ENCODE assay signal across 8 cellular contexts in the genomic region with DNA sequence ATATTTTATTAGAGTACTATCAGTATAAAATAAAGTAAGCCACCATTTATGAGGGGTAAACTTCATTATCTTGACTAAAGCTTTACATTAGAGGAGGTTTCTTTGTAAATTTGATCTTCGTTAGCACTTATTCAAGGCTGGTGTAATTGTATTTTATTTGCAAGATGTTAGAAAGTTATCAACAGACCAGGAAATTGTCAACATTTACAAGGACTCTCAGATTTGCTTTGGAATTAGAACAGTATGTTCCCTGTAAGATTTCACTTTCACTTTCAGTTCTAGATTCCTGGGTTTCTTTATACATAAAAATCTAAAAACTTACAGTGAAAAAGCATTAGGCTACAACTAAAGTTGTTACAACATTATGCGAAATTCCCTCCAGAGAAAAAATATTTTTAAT. TPM values are rescaled to one million over a fixed set of nuclear protein-coding genes. Genes with fewer than 3 reads are reported as not detected.
DNase-seq lines count a peak whose midpoint lies in the region; ATAC-seq and TF ChIP-seq lines count a peak whose summit lies in the region.

No MANE protein-coding gene starts in this region.

- no peak overlapping the region for H3K23ac ChIP-seq in H9 (ENCODE audit: insufficient read length, low read depth, low read length)

- POLR2A ChIA-PET in T-cell (lab: Charles Lee) = no interaction called here

- H4K8ac ChIP-seq in H9 (replicated peaks; ENCODE audit: insufficient read length, low read depth, low read length) = no peak overlapping the region

- in situ Hi-C loops in GM13976 (cut with MboI; ENCODE audit: low sequenced_read_pairs, unreplicated experiment) = no loop called here

- no peak overlapping the region for H2AK5ac ChIP-seq in H9 (ENCODE audit: insufficient read length, low read length)

- no peaks in the 10 kb centered on the region for H3K9me3 ChIP-seq in spleen
- H3K9me3 ChIP-seq in H9 (ENCODE audit: control insufficient read depth, low read depth, low read length) = no peaks in the 10 kb centered on the region

- H3K4me2 ChIP-seq in H9 (ENCODE audit: insufficient read depth, insufficient read length, low read length) = no peak overlapping the region

- no peak overlapping the region for H2BK12ac ChIP-seq in H9 (ENCODE audit: insufficient read length, low read depth, low read length)

- H4K5ac ChIP-seq in H9 (ENCODE audit: insufficient read length, low read depth, low read length) = no peak overlapping the region

- TF ChIP-seq CTCF in fibroblast of mammary gland (conservative IDR thresholded peaks at IDR 0.05; ENCODE audit: control insufficient read depth, insufficient read depth, low read depth, low read length) (no peak), spleen (IDR thresholded peaks at IDR 0.05 in 8 of 11, conservative IDR thresholded peaks at IDR 0.05 in 3 of 11) (no peak), H9 (conservative IDR thresholded peaks at IDR 0.05) (no peak), GM13976 (IDR thresholded peaks at IDR 0.05; ENCODE audit: borderline replicate concordance, control extremely low read depth, extremely low read depth, insufficient read depth, missing control alignments) (no peak)

- H3K23me2 ChIP-seq in H9 (ENCODE audit: insufficient read length, low read depth, low read length, poor library complexity, severe bottlenecking) = peaks cover 5% of the 10 kb centered on the region

- H3T11ph ChIP-seq in H9 (ENCODE audit: low read length) = no peak overlapping the region

- CTCF ChIA-PET in T-cell (lab: Charles Lee) = interaction anchor here (0.6 to 3.1 kb wide), 5 partner anchors 17 to 73 kb away, joined by 3 to 14 read pairs (median 3); no protein-coding TSS in a partner anchor

- H2BK120ac ChIP-seq in H9 (ENCODE audit: low read depth, low read length, poor library complexity, severe bottlenecking) = no peak overlapping the region

- H2BK15ac ChIP-seq in H9 (ENCODE audit: low read depth, low read length) = no peak overlapping the region

- no peak overlapping the region for H3K9ac ChIP-seq in H9 (ENCODE audit: extremely low read depth, insufficient read length, low read length)

- no peak overlapping the region for H2AFZ ChIP-seq in H9 (ENCODE audit: low read length)

- no peak overlapping the region for H2BK20ac ChIP-seq in H9 (ENCODE audit: low read depth, low read length, poor library complexity, severe bottlenecking)

- no peak overlapping the region for H3K4ac ChIP-seq in H9 (ENCODE audit: low read depth, low read length)

- H3K36me3 Mint-ChIP-seq in T-cell (no peaks in the 10 kb centered on the region), H9 (ENCODE audit: insufficient read depth in 1 of 3, low read depth in 3 of 3) (no peaks in the 10 kb centered on the region)

- no peak for ATAC-seq in T-cell (replicated peaks in 1 of 4)

- no peak overlapping the region for H3K56ac ChIP-seq in H9 (ENCODE audit: insufficient read length, low read depth, low read length)

- no peaks in the 10 kb centered on the region for H4K20me1 ChIP-seq in H9 (ENCODE audit: control insufficient read depth, insufficient read depth, insufficient read length)

- no peaks in the 10 kb centered on the region for H3K79me2 ChIP-seq in H9 (ENCODE audit: insufficient read depth, low read length)

- H3K9me3 Mint-ChIP-seq in T-cell = no peaks in the 10 kb centered on the region
- no peaks in the 10 kb centered on the region for H3K9me3 Mint-ChIP-seq in H9

- H3K4me3 ChIP-seq in fibroblast of mammary gland (ENCODE audit: control insufficient read depth, low read depth, low read length) = peak overlapping the region; percentile 35
- H3K4me3 ChIP-seq in spleen = peak overlapping the region in 2 of 8 donors; percentile 9 to 25

- H3K14ac ChIP-seq in H9 (ENCODE audit: insufficient read depth, low read length) = no peak overlapping the region

- H4K91ac ChIP-seq in H9 (ENCODE audit: insufficient read length, low read depth, low read length) = no peak overlapping the region

- 32 to 53% (median 44%) methylated on average over 2 of the region's 2 CpGs for WGBS in spleen, 5 donors
- no CpG with 5 or more reads among the region's 2 CpGs for WGBS in H9 (ENCODE audit: extremely low coverage, insufficient read length, low lambda C conversion rate)

- H3K36me3 ChIP-seq in spleen = no peaks in the 10 kb centered on the region

- H3K79me1 ChIP-seq in H9 (ENCODE audit: insufficient read depth, low read depth, low read length, poor library complexity, severe bottlenecking) = no peaks in the 10 kb centered on the region

- no peak overlapping the region for H3K18ac ChIP-seq in H9 (ENCODE audit: insufficient read length, low read depth, low read length)

- H3K27ac ChIP-seq in spleen = peak overlapping the region; percentile 77 to 95 (median 89)
- H3K27ac ChIP-seq in H9 (ENCODE audit: insufficient read length, low read depth, low read length) = no peak overlapping the region

- H3K27ac Mint-ChIP-seq in T-cell = peak overlapping the region; percentile 93 to 94
- H3K27ac Mint-ChIP-seq in H9 = no peak overlapping the region

- intact Hi-C loops in spleen (cut with DNase I; ENCODE audit: low total_unique reads) = no loop called here

- H3K4me3 Mint-ChIP-seq in T-cell (peak overlapping the region; percentile 59 to 65 (median 60)), H9 (no peak overlapping the region)

- H3K27me3 ChIP-seq in spleen (replicated peaks in 1 of 7) (no peaks in the 10 kb centered on the region), H9 (ENCODE audit: insufficient read depth, low read length) (no peaks in the 10 kb centered on the region)

- H3K4me1 ChIP-seq in spleen = peaks cover 36 to 76% (median 55%) of the 10 kb centered on the region in 6 donors
- H3K4me1 ChIP-seq in H9 (ENCODE audit: insufficient read depth, low read length) = peaks cover 2% of the 10 kb centered on the region; the same call in 1 of the 2 replicates

- DNase-seq in DMS153 treated with DMSO at 0.1 percent for 48 hours (lab: John Stamatoyannopoulos, UW; ENCODE audit: unreplicated experiment) (peak; percentile 18), DMS153 (lab: John Stamatoyannopoulos, UW) (no peak), T-cell (no peak), fibroblast of mammary gland (ENCODE audit: low read depth) (peak; percentile 45), spleen (no peak), H9 (no peak), NCI-H524 (lab: John Stamatoyannopoulos, UW) (no peak), GM13976 (ENCODE audit: low spot score) (no peak)

- H3K4me1 Mint-ChIP-seq in T-cell (peaks cover 58 to 75% (median 59%) of the 10 kb centered on the region in 3 donors), H9 (peaks cover 5 to 8% of the 10 kb centered on the region in 2 experiments; a peak in 3 of 4 replicates)

- H2BK5ac ChIP-seq in H9 (ENCODE audit: insufficient read length, low read length) = no peak overlapping the region

- no peak for TF ChIP-seq POLR2A in spleen (IDR thresholded peaks at IDR 0.05)

- H3K27me3 Mint-ChIP-seq in T-cell = no peaks in the 10 kb centered on the region
- H3K27me3 Mint-ChIP-seq in H9 (ENCODE audit: low read depth) = peaks cover 11% of the 10 kb centered on the region

RNA-seq across cellular contexts. Expression of gene BIRC3, which starts 4.6 kb away (rescaled TPM):
- 100 to 1,000 TPM in 2 of 5 donors, 10 to 100 TPM in 3; 82.6 to 114 (median 96.0) TPM for total RNA-seq in T-cell
- 100 to 1,000 TPM in 3 of 7 donors, 10 to 100 TPM in 4; 73.9 to 164 (median 97.6) TPM for total RNA-seq in spleen
- polyA plus RNA-seq in spleen = 10 to 100 TPM; 35.0 to 52.0 (median 41.4) TPM
- total RNA-seq in H9 (2021) = 0.04 and 0.18 TPM in 2 replicates

RNA-seq across cellular contexts. Expression of gene BIRC2, which starts 34.4 kb away (rescaled TPM):
- total RNA-seq in T-cell = 100 to 1,000 TPM in 1 of 5 donors, 10 to 100 TPM in 4; 53.3 to 100 (median 60.8) TPM
- 100 to 1,000 TPM in 1 of 7 donors, 10 to 100 TPM in 6; 43.8 to 101 (median 49.8) TPM for total RNA-seq in spleen
- polyA plus RNA-seq in spleen = 10 to 100 TPM; 24.0 to 32.0 (median 27.7) TPM
- 28.2 and 29.1 TPM in 2 replicates for total RNA-seq in H9 (2021)

Comparison
In these comparisons a context has a peak if more than half of its experiments do, and no peak if none do; other contexts are left out.
1. DNase-seq: peak in DMS153 treated with DMSO at 0.1 percent for 48 hours (single experiment) and fibroblast of mammary gland (single experiment); none in DMS153 (single experiment), T-cell (0 of 34), spleen (single experiment), H9 (single experiment), NCI-H524 (0 of 2) and GM13976 (single experiment).
2. H3K27ac Mint-ChIP-seq: peak in T-cell (2 of 2); none in H9 (0 of 3).
3. H3K4me3 Mint-ChIP-seq: peak in T-cell (3 of 3); none in H9 (0 of 2).
4. RNA of gene BIRC3, which starts 4.6 kb away (total RNA-seq): 73.9 to 164 TPM in spleen and 82.6 to 114 TPM in T-cell; 0.04 to 0.18 TPM in H9; every median in the first group is over 10 times any median in the second.